In genomic region chr6:27111743-27112142, GRCh38 we compare ENCODE assay signal across 24 cellular contexts.
"Had no signal": no experiment of that assay in that cellular context is flagged by ENCODE, and none has a peak within 500 bp of the region (broad histone marks: within the 10 kb centered on the region; RNA-seq: fewer than 3 reads in every experiment).

No MANE protein-coding gene starts in this region.

- ATAC-seq: left lobe of liver; naive thymus-derived CD4-positive, alpha-beta T cell; sciatic nerve had no signal

- H3K4me1 ChIP-seq: neural progenitor cell, parathyroid adenoma, stomach, thyroid gland had no signal

- H3K27ac ChIP-seq: dorsolateral prefrontal cortex, neural progenitor cell, parathyroid adenoma, stomach, thyroid gland had no signal

- H3K4me2 ChIP-seq: neural progenitor cell, smooth muscle cell had no signal

- H3K4me3 ChIP-seq: dorsolateral prefrontal cortex, lung, neural progenitor cell, smooth muscle cell, stomach, thyroid gland had no signal

- H2AFZ ChIP-seq: neural progenitor cell, parathyroid adenoma had no signal

- H3K79me2 ChIP-seq: parathyroid adenoma had no signal

- H3K4me3 Mint-ChIP-seq: memory B cell; mesothelial cell of epicardium; naive thymus-derived CD4-positive, alpha-beta T cell; nephron; neural progenitor cell had no signal

- H3K27me3 ChIP-seq: neural progenitor cell, thyroid gland had no signal

- H3K9me3 ChIP-seq: stomach, thyroid gland had no signal

- H3K27ac Mint-ChIP-seq: memory B cell; mesothelial cell of epicardium; naive thymus-derived CD4-positive, alpha-beta T cell; nephron; neural progenitor cell; progenitor cell of endocrine pancreas had no signal

- H3K36me3 Mint-ChIP-seq: mesothelial cell of epicardium had no signal

- H3K27me3 Mint-ChIP-seq: progenitor cell of endocrine pancreas had no signal

- H3K4me1 Mint-ChIP-seq: memory B cell, mesothelial cell of epicardium, nephron, neural progenitor cell had no signal

- H3K36me3 ChIP-seq: neural progenitor cell, stomach, thyroid gland had no signal

- FAIRE-seq: frontal cortex, kidney had no signal

- DNase-seq: dorsolateral prefrontal cortex; effector CD4-positive, alpha-beta T cell; head of caudate nucleus; kidney; naive thymus-derived CD4-positive, alpha-beta T cell; stimulated activated CD4-positive, alpha-beta T cell treated with anti-CD3 and anti-CD28 coated beads, Interleukin-12 subunit alpha, Interleukin-12 subunit beta, amount 100 ng/mL, for 4 hours; stimulated activated CD4-positive, alpha-beta T cell treated with anti-CD3 and anti-CD28 coated beads, Interleukin-1b, Interleukin-23, amount 100 ng/mL, for 48 hours; stimulated activated CD4-positive, alpha-beta T cell treated with anti-CD3 and anti-CD28 coated beads, Interleukin-4, amount 100 ng/mL, for 1 hour; stimulated activated CD8-positive, alpha-beta memory T cell treated with anti-CD3 and anti-CD28 coated beads, Interleukin-4, amount 100 ng/mL, for 48 hours; stimulated activated naive CD4-positive, alpha-beta T cell; stomach; thyroid gland; trophoblast cell had no signal
